ENCODE assay signal across 2 cellular contexts in genomic region chr15:42152196-42152920, GRCh38.
TF ChIP-seq lines count a peak whose summit lies in the region.

No MANE protein-coding gene starts in this region.

TF ChIP-seq in SK-N-SH treated with all-trans-retinoic acid at 6 μM for 48 hours, 23 proteins besides CTCF, POLR2A, EP300 and RAD21 (continued from another document):
- TF ChIP-seq PATZ1 (CRISPR knock-in tag; IDR thresholded peaks at IDR 0.05; ENCODE audit: borderline replicate concordance) (no peak), BACH2 (CRISPR knock-in tag; IDR thresholded peaks at IDR 0.05; ENCODE audit: borderline replicate concordance) (no peak), SNAI2 (CRISPR knock-in tag; IDR thresholded peaks at IDR 0.05) (no peak), OSR1 (CRISPR knock-in tag; IDR thresholded peaks at IDR 0.05) (no peak), RARB (CRISPR knock-in tag; IDR thresholded peaks at IDR 0.05) (no peak), TCF4 (CRISPR knock-in tag; IDR thresholded peaks at IDR 0.05; ENCODE audit: borderline replicate concordance) (no peak), ZNF8 (CRISPR knock-in tag; IDR thresholded peaks at IDR 0.05) (no peak), ZFP3 (CRISPR knock-in tag; IDR thresholded peaks at IDR 0.05) (no peak), ZNF565 (CRISPR knock-in tag; conservative IDR thresholded peaks at IDR 0.05; ENCODE audit: low read depth) (no peak), CSDC2 (CRISPR knock-in tag; IDR thresholded peaks at IDR 0.05) (no peak), ISL1 (CRISPR knock-in tag; IDR thresholded peaks at IDR 0.05) (no peak), TSHZ2 (CRISPR knock-in tag; IDR thresholded peaks at IDR 0.05) (no peak), ESRRG (CRISPR knock-in tag; IDR thresholded peaks at IDR 0.05) (no peak), ZC3H10 (CRISPR knock-in tag; IDR thresholded peaks at IDR 0.05) (no peak), GLIS3 (CRISPR knock-in tag; IDR thresholded peaks at IDR 0.05) (no peak)
- TF ChIP-seq, protein P1, sequence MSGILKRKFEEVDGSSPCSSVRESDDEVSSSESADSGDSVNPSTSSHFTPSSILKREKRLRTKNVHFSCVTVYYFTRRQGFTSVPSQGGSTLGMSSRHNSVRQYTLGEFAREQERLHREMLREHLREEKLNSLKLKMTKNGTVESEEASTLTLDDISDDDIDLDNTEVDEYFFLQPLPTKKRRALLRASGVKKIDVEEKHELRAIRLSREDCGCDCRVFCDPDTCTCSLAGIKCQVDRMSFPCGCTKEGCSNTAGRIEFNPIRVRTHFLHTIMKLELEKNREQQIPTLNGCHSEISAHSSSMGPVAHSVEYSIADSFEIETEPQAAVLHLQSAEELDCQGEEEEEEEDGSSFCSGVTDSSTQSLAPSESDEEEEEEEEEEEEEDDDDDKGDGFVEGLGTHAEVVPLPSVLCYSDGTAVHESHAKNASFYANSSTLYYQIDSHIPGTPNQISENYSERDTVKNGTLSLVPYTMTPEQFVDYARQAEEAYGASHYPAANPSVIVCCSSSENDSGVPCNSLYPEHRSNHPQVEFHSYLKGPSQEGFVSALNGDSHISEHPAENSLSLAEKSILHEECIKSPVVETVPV (CRISPR knock-in tag; IDR thresholded peaks at IDR 0.05), result no peak

TF ChIP-seq in SK-N-SH, 30 proteins besides CTCF, POLR2A, EP300 and RAD21 (continued from another document):
- TF ChIP-seq, protein P2, sequence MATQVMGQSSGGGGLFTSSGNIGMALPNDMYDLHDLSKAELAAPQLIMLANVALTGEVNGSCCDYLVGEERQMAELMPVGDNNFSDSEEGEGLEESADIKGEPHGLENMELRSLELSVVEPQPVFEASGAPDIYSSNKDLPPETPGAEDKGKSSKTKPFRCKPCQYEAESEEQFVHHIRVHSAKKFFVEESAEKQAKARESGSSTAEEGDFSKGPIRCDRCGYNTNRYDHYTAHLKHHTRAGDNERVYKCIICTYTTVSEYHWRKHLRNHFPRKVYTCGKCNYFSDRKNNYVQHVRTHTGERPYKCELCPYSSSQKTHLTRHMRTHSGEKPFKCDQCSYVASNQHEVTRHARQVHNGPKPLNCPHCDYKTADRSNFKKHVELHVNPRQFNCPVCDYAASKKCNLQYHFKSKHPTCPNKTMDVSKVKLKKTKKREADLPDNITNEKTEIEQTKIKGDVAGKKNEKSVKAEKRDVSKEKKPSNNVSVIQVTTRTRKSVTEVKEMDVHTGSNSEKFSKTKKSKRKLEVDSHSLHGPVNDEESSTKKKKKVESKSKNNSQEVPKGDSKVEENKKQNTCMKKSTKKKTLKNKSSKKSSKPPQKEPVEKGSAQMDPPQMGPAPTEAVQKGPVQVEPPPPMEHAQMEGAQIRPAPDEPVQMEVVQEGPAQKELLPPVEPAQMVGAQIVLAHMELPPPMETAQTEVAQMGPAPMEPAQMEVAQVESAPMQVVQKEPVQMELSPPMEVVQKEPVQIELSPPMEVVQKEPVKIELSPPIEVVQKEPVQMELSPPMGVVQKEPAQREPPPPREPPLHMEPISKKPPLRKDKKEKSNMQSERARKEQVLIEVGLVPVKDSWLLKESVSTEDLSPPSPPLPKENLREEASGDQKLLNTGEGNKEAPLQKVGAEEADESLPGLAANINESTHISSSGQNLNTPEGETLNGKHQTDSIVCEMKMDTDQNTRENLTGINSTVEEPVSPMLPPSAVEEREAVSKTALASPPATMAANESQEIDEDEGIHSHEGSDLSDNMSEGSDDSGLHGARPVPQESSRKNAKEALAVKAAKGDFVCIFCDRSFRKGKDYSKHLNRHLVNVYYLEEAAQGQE (IDR thresholded peaks at IDR 0.05; ENCODE audit: low read depth, low read length), result no peak
- TF ChIP-seq GATA2 (CRISPR knock-in tag; IDR thresholded peaks at IDR 0.05), result no peak
- TF ChIP-seq NFIC (IDR thresholded peaks at IDR 0.05; ENCODE audit: borderline replicate concordance), result no peak
- no peak for TF ChIP-seq RCOR1 (IDR thresholded peaks at IDR 0.05; ENCODE audit: low read length)
- TF ChIP-seq MXI1 (IDR thresholded peaks at IDR 0.05; ENCODE audit: low read depth, low read length), result no peak
- no peak for TF ChIP-seq TCF12 (IDR thresholded peaks at IDR 0.05)
